12 cellular contexts compared by ENCODE assay signal in the genomic region with DNA sequence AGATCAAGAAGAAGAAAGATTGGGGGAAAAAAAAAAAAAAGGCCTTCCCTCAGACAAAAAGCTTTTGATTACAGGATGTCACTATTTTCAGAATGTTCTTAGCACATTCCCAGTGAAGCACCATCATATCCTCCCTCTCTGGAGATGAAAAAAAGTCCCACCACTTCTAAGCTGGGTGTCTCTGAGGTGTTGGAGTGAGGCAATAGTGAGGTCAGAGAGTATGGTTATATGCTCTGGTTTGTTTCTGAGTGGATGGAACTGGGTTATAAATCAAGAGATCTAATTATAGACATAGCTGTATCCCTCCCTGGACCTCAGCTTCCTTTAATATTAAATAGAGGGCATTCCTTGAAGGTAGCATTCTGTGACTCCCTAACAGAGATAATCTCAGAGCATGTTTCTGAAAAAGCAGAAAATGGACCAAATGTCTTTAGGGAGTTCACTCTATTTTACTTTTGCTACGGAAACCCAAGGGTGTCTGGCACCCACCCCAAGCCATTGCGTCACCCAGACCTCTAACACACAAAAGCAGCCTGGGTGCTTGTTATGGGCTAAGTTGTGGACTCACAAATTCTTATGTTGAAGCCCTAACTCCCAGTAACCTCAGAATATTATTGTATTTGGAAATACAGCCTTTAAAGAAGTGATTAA.
A peak's percentile ranks its signal among the peaks of the same experiment; 100 is the strongest.
DNase-seq lines count a peak whose midpoint lies in the region; ATAC-seq and TF ChIP-seq lines count a peak whose summit lies in the region.
"Had no signal": no experiment of that assay in that cellular context is flagged by ENCODE, and none has a peak within 500 bp of the region (broad histone marks: within the 10 kb centered on the region; RNA-seq: fewer than 3 reads in every experiment).

No MANE protein-coding gene starts in this region.

- TF ChIP-seq CTCF in choroid plexus epithelial cell (conservative IDR thresholded peaks at IDR 0.05; ENCODE audit: low read depth, low read length) (no peak), spleen (IDR thresholded peaks at IDR 0.05 in 8 of 11, conservative IDR thresholded peaks at IDR 0.05 in 3 of 11) (no peak)

- no peak for TF ChIP-seq POLR2A in spleen (IDR thresholded peaks at IDR 0.05)

- H3K4me1 ChIP-seq in muscle layer of duodenum (ENCODE audit: control insufficient read depth in 1 of 2, insufficient read depth in 2 of 2, low read length in 2 of 2) (peaks cover 0 to 28% of the 10 kb centered on the region in 2 donors), spleen (peaks cover 0 to 10% (median 2%) of the 10 kb centered on the region in 6 donors)

- H3K9me3 ChIP-seq in muscle layer of duodenum (ENCODE audit: control insufficient read depth in 1 of 2, low read length in 2 of 2) (no peaks in the 10 kb centered on the region), spleen (no peaks in the 10 kb centered on the region)
- H3K9me3 ChIP-seq: pancreas had no signal

- intact Hi-C loops in left colon (cut with DNase I, micrococcal nuclease) (no loop called here), spleen (cut with DNase I; ENCODE audit: low total_unique reads) (no loop called here)

- H3K27me3 ChIP-seq in muscle layer of duodenum (ENCODE audit: low read depth, low read length) = no peaks in the 10 kb centered on the region
- no peaks in the 10 kb centered on the region for H3K27me3 ChIP-seq in spleen (replicated peaks in 1 of 7)
- H3K27me3 ChIP-seq: pancreas had no signal

- 78 to 89% (median 84%) methylated on average over 2 of the region's 2 CpGs for WGBS in spleen, 5 donors

- DNase-seq in EH (ENCODE audit: low read depth) = peak; percentile 85
- peak; percentile 17 to 24 for DNase-seq in Kasumi-1 (lab: John Stamatoyannopoulos, UW)
- peak; percentile 91 for DNase-seq in choroid plexus epithelial cell (ENCODE audit: low read depth)
- DNase-seq in NCI-H2081 (lab: John Stamatoyannopoulos, UW) = no peak
- no peak for DNase-seq in left colon
- no peak for DNase-seq in 8988T
- no peak for DNase-seq in spleen
- DNase-seq: activated B cell treated with CpG ODN at 0.5 μM for 24 hours; activated naive CD4-positive, alpha-beta T cell treated with anti-CD3 and anti-CD28 coated beads, Interleukin-2, amount 10 ng/mL, durations not matched to agents 7 days and 5 days; OCI-M1; pancreas had no signal

- peak overlapping the region; percentile 3 for H3K27ac ChIP-seq in muscle layer of duodenum (ENCODE audit: low read length)
- H3K27ac ChIP-seq in spleen = no peak overlapping the region
- H3K27ac ChIP-seq: pancreas had no signal

- H3K36me3 ChIP-seq in muscle layer of duodenum (ENCODE audit: control insufficient read depth in 1 of 2, insufficient read depth in 2 of 2, low read length in 2 of 2) = no peaks in the 10 kb centered on the region
- no peaks in the 10 kb centered on the region for H3K36me3 ChIP-seq in spleen
- H3K36me3 ChIP-seq: pancreas had no signal

- H3K4me3 ChIP-seq in choroid plexus epithelial cell (ENCODE audit: low read depth, low read length) = no peak overlapping the region
- no peak overlapping the region for H3K4me3 ChIP-seq in muscle layer of duodenum (ENCODE audit: low read depth in 1 of 2, low read length in 2 of 2)
- no peak overlapping the region for H3K4me3 ChIP-seq in spleen
- H3K4me3 ChIP-seq: pancreas had no signal

- ATAC-seq in left colon = no peak

Comparison
In these comparisons a context has a peak if more than half of its experiments do, and no peak if none do; other contexts are left out.
1. DNase-seq: peak in EH (single experiment), Kasumi-1 (2 of 2) and choroid plexus epithelial cell (single experiment); none in NCI-H2081 (0 of 2), left colon (0 of 2), 8988T (single experiment) and spleen (single experiment).